In genomic region chr18:63627819-63628218, GRCh38 we compare ENCODE assay signal across 1 cellular context.
TF ChIP-seq lines count a peak whose summit lies in the region.

No MANE protein-coding gene starts in this region.

TF ChIP-seq in GM12878, 131 proteins besides CTCF, POLR2A, EP300 and RAD21:
- TF ChIP-seq SIX5 (IDR thresholded peaks at IDR 0.05; ENCODE audit: low read depth, low read length, severe bottlenecking) (no peak), SMC3 (IDR thresholded peaks at IDR 0.05; ENCODE audit: borderline replicate concordance, low read length) (no peak), CBX5 (IDR thresholded peaks at IDR 0.05; ENCODE audit: low read depth) (peak; percentile 73; the same call in 1 of the 2 replicates), BMI1 (IDR thresholded peaks at IDR 0.05; ENCODE audit: borderline replicate concordance) (no peak)
- TF ChIP-seq, protein P1, sequence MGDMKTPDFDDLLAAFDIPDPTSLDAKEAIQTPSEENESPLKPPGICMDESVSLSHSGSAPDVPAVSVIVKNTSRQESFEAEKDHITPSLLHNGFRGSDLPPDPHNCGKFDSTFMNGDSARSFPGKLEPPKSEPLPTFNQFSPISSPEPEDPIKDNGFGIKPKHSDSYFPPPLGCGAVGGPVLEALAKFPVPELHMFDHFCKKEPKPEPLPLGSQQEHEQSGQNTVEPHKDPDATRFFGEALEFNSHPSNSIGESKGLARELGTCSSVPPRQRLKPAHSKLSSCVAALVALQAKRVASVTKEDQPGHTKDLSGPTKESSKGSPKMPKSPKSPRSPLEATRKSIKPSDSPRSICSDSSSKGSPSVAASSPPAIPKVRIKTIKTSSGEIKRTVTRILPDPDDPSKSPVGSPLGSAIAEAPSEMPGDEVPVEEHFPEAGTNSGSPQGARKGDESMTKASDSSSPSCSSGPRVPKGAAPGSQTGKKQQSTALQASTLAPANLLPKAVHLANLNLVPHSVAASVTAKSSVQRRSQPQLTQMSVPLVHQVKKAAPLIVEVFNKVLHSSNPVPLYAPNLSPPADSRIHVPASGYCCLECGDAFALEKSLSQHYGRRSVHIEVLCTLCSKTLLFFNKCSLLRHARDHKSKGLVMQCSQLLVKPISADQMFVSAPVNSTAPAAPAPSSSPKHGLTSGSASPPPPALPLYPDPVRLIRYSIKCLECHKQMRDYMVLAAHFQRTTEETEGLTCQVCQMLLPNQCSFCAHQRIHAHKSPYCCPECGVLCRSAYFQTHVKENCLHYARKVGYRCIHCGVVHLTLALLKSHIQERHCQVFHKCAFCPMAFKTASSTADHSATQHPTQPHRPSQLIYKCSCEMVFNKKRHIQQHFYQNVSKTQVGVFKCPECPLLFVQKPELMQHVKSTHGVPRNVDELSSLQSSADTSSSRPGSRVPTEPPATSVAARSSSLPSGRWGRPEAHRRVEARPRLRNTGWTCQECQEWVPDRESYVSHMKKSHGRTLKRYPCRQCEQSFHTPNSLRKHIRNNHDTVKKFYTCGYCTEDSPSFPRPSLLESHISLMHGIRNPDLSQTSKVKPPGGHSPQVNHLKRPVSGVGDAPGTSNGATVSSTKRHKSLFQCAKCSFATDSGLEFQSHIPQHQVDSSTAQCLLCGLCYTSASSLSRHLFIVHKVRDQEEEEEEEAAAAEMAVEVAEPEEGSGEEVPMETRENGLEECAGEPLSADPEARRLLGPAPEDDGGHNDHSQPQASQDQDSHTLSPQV (IDR thresholded peaks at IDR 0.05) = no peak
